Comparison of ENCODE assay signal across 8 cellular contexts in genomic region chr16:78002915-78003538, GRCh38. TPM values are rescaled to one million over a fixed set of nuclear protein-coding genes. Genes with fewer than 3 reads are reported as not detected.
A peak's percentile ranks its signal among the peaks of the same experiment; 100 is the strongest.
DNase-seq lines count a peak whose midpoint lies in the region; ATAC-seq and TF ChIP-seq lines count a peak whose summit lies in the region.

No MANE protein-coding gene starts in this region.

- CTCF ChIA-PET in Panc1 (lab: Charles Lee), result interaction anchor here (0.6 to 1.1 kb wide), 3 partner anchors 10 to 208 kb away, joined by 3 to 6 read pairs (median 3); no protein-coding TSS in a partner anchor

- no peak overlapping the region for H3K4me3 ChIP-seq in KMS-11 (IDR thresholded peaks at IDR 0.05; ENCODE audit: insufficient read depth, low read depth, low read length)
- H3K4me3 ChIP-seq in Panc1 (ENCODE audit: low read depth in 2 of 2, low read length in 2 of 2), result no peak overlapping the region
- H3K4me3 ChIP-seq in neuronal stem cell (ENCODE audit: low read length in 2 of 2), result no peak overlapping the region
- H3K4me3 ChIP-seq in testis, result no peak overlapping the region

- H3K18ac ChIP-seq in neuronal stem cell (ENCODE audit: low read length), result no peak overlapping the region

- H3K4me2 ChIP-seq in KMS-11, result 0 out of 2 replicates have a peak overlapping the region, but pooled peaks have one; percentile 0
- no peak overlapping the region for H3K4me2 ChIP-seq in neuronal stem cell (ENCODE audit: insufficient read depth, low read length, poor library complexity, severe bottlenecking)

- H3K27ac ChIP-seq in KMS-11 (no peak overlapping the region), Panc1 (ENCODE audit: low read length) (no peak overlapping the region), neuronal stem cell (replicated peaks; ENCODE audit: low read length) (no peak overlapping the region), testis (no peak overlapping the region)

- H2BK5ac ChIP-seq in neuronal stem cell (ENCODE audit: low read length), result no peak overlapping the region

- no peak overlapping the region for H2AK5ac ChIP-seq in neuronal stem cell (ENCODE audit: low read depth, low read length)

- no TSS peak for BruUV-seq in Panc1 (replicated peaks; lab: Mats Ljungman, UMichigan)

- H3K4me1 Mint-ChIP-seq in activated T-cell treated with anti-CD3 and anti-CD28 coated beads, Interleukin-2, amount 50 U/mL, for 72 hours (ENCODE audit: low read depth), result peaks cover 7% of the 10 kb centered on the region

- H2AFZ ChIP-seq in KMS-11 (ENCODE audit: low read depth) (peak overlapping the region; percentile 28; the same call in 1 of the 2 replicates), neuronal stem cell (ENCODE audit: low read length) (peak overlapping the region; percentile 73)

- POLR2A ChIA-PET in Panc1 (lab: Charles Lee), result no interaction called here

- H3K9ac ChIP-seq in KMS-11, result no peak overlapping the region
- H3K9ac ChIP-seq in neuronal stem cell (ENCODE audit: low read depth, low read length, poor library complexity), result no peak overlapping the region

- no peaks in the 10 kb centered on the region for H3K79me1 ChIP-seq in neuronal stem cell (ENCODE audit: low read depth, low read length)

- in situ Hi-C loops in Panc1 (cut with HindIII; ENCODE audit: low pct_unique_long_range_greater_than_20kb, low sequenced_read_pairs), result no loop called here

- TF ChIP-seq CTCF in KMS-11 (conservative IDR thresholded peaks at IDR 0.05; ENCODE audit: low read depth, low read length) (peak; percentile 89), Panc1 (IDR thresholded peaks at IDR 0.05) (peak; percentile 87), testis (IDR thresholded peaks at IDR 0.05) (peak; percentile 65 to 84 (median 78))

- no peaks in the 10 kb centered on the region for H3K27me3 ChIP-seq in KMS-11 (ENCODE audit: insufficient read depth, low read depth)
- no peaks in the 10 kb centered on the region for H3K27me3 ChIP-seq in Panc1 (ENCODE audit: control insufficient read depth, insufficient read depth, low read length)
- no peaks in the 10 kb centered on the region for H3K27me3 ChIP-seq in neuronal stem cell (ENCODE audit: control insufficient read depth in 3 of 3, insufficient read depth in 3 of 3, low read depth in 1 of 3, low read length in 3 of 3)
- H3K27me3 ChIP-seq in testis, result no peaks in the 10 kb centered on the region

- H3K27me3 Mint-ChIP-seq in activated T-cell treated with anti-CD3 and anti-CD28 coated beads, Interleukin-2, amount 50 U/mL, for 72 hours (ENCODE audit: low read depth), result peaks cover 10% of the 10 kb centered on the region

- no peak overlapping the region for H3K14ac ChIP-seq in neuronal stem cell (ENCODE audit: low read length)

- no peaks in the 10 kb centered on the region for H3K36me3 Mint-ChIP-seq in activated T-cell treated with anti-CD3 and anti-CD28 coated beads, Interleukin-2, amount 50 U/mL, for 72 hours (ENCODE audit: insufficient read depth in 2 of 2)

- H3K27ac Mint-ChIP-seq in activated T-cell treated with anti-CD3 and anti-CD28 coated beads, Interleukin-2, amount 50 U/mL, for 72 hours, result no peak overlapping the region

- ATAC-seq in GM21786 (IDR thresholded peaks at IDR 0.05; ENCODE audit: unreplicated experiment) (peak; percentile 99), Panc1 (peak; percentile 89)
- ATAC-seq in activated T-cell treated with anti-CD3 and anti-CD28 coated beads, Interleukin-2, amount 50 U/mL, for 72 hours (replicated peaks in 1 of 2), result peak; percentile 94

- no CpG with 5 or more reads among the region's 11 CpGs for WGBS in neuronal stem cell (ENCODE audit: extremely low coverage in 2 of 2, insufficient read length in 2 of 2, insufficient replicate concordance in 1 of 2), 2 donors
- 5 to 15% methylated on average over 11 of the region's 11 CpGs for WGBS in testis, 2 donors

- H3K36me3 ChIP-seq in KMS-11 (ENCODE audit: insufficient read depth) (no peaks in the 10 kb centered on the region), Panc1 (ENCODE audit: control insufficient read depth, insufficient read depth, low read length) (no peaks in the 10 kb centered on the region), neuronal stem cell (replicated peaks in 1 of 2; ENCODE audit: control insufficient read depth in 2 of 2, insufficient read depth in 2 of 2, low read length in 2 of 2) (no peaks in the 10 kb centered on the region), testis (ENCODE audit: low read depth, missing control alignments) (no peaks in the 10 kb centered on the region)

- no peak overlapping the region for H2BK15ac ChIP-seq in neuronal stem cell (ENCODE audit: low read length)

- H3K4me1 ChIP-seq in KMS-11 (ENCODE audit: low read depth, poor library complexity, severe bottlenecking) (no peaks in the 10 kb centered on the region), Panc1 (ENCODE audit: control insufficient read depth, insufficient read depth, low read length) (no peaks in the 10 kb centered on the region), neuronal stem cell (ENCODE audit: control insufficient read depth in 2 of 2, insufficient read depth in 1 of 2, low read depth in 1 of 2, low read length in 2 of 2) (peaks cover 0 to 2% of the 10 kb centered on the region in 2 donors), testis (no peaks in the 10 kb centered on the region)

- TF ChIP-seq POLR2A in testis (IDR thresholded peaks at IDR 0.05), result no peak

- no peak overlapping the region for H3K4me3 Mint-ChIP-seq in activated T-cell treated with anti-CD3 and anti-CD28 coated beads, Interleukin-2, amount 50 U/mL, for 72 hours

- no peak overlapping the region for H4K8ac ChIP-seq in neuronal stem cell (ENCODE audit: low read depth, low read length)

- H3K9me3 ChIP-seq in Panc1 (ENCODE audit: control insufficient read depth, insufficient read depth, low read depth, low read length) (no peaks in the 10 kb centered on the region), neuronal stem cell (replicated peaks in 1 of 2; ENCODE audit: control insufficient read depth in 2 of 2, insufficient read depth in 1 of 2, low read depth in 1 of 2, low read length in 2 of 2) (no peaks in the 10 kb centered on the region), testis (no peaks in the 10 kb centered on the region)

- peak; percentile 69 for DNase-seq in EL
- DNase-seq in Panc1 (ENCODE audit: low read depth, low spot score), result peak; percentile 38
- peak; percentile 78 to 80 for DNase-seq in activated T-cell treated with anti-CD3 and anti-CD28 coated beads, Interleukin-2, amount 50 U/mL, for 72 hours
- DNase-seq in fibroblast of the conjunctiva (ENCODE audit: low read depth), result peak; percentile 85
- peak; percentile 79 for DNase-seq in neuronal stem cell (ENCODE audit: low spot score)
- peak; percentile 91 for DNase-seq in testis

- no peak overlapping the region for H3K23ac ChIP-seq in neuronal stem cell (ENCODE audit: low read depth, low read length, poor library complexity)

- H3K9me3 Mint-ChIP-seq in activated T-cell treated with anti-CD3 and anti-CD28 coated beads, Interleukin-2, amount 50 U/mL, for 72 hours, result no peaks in the 10 kb centered on the region

- H2BK12ac ChIP-seq in neuronal stem cell (ENCODE audit: low read length), result no peak overlapping the region

- H2BK120ac ChIP-seq in neuronal stem cell (ENCODE audit: low read depth, low read length), result no peak overlapping the region

- no peak overlapping the region for H3K4ac ChIP-seq in neuronal stem cell (ENCODE audit: low read length)

- no peaks in the 10 kb centered on the region for H4K20me1 ChIP-seq in KMS-11 (ENCODE audit: insufficient read depth)

- intact Hi-C loops in Panc1 (cut with micrococcal nuclease; ENCODE audit: unreplicated experiment), result no loop called here
- intact Hi-C loops in testis (cut with DNase I; ENCODE audit: low total_unique reads), result no loop called here

- no peaks in the 10 kb centered on the region for H3K79me2 ChIP-seq in KMS-11 (ENCODE audit: insufficient read depth, low read depth)

- no peak overlapping the region for H4K91ac ChIP-seq in neuronal stem cell (ENCODE audit: low read depth, low read length, poor library complexity)

RNA-seq across cellular contexts. Expression of gene CLEC3A, which starts 19.3 kb away (rescaled TPM):
- total RNA-seq in Panc1 (2021; ENCODE audit: unreplicated experiment) (0.23 TPM), testis (under 1 TPM; 0.55 to 0.74 TPM)
- polyA plus RNA-seq in Panc1 (2012; ENCODE audit: insufficient read length), result not detected
- total RNA-seq in activated T-cell treated with anti-CD3 and anti-CD28 coated beads, Interleukin-2, amount 50 U/mL, for 72 hours, result not detected
- 0.03 TPM for polyA plus RNA-seq in neuronal stem cell (2013, experiment 1 of 2)
- polyA plus RNA-seq in neuronal stem cell (2013, experiment 2 of 2), result not detected
- polyA plus RNA-seq in testis (ENCODE audit: insufficient read depth, low read depth, low replicate concordance), result not detected

Comparison
In these comparisons a context has a peak if more than half of its experiments do, and no peak if none do; other contexts are left out.
1. DNase-seq: peak in every context shown above with its lines; median percentile 91 in testis; 85 in fibroblast of the conjunctiva; 79 in activated T-cell treated with anti-CD3 and anti-CD28 coated beads, Interleukin-2, amount 50 U/mL, for 72 hours; 79 in neuronal stem cell; 69 in EL; 38 in Panc1.